In the genomic region with DNA sequence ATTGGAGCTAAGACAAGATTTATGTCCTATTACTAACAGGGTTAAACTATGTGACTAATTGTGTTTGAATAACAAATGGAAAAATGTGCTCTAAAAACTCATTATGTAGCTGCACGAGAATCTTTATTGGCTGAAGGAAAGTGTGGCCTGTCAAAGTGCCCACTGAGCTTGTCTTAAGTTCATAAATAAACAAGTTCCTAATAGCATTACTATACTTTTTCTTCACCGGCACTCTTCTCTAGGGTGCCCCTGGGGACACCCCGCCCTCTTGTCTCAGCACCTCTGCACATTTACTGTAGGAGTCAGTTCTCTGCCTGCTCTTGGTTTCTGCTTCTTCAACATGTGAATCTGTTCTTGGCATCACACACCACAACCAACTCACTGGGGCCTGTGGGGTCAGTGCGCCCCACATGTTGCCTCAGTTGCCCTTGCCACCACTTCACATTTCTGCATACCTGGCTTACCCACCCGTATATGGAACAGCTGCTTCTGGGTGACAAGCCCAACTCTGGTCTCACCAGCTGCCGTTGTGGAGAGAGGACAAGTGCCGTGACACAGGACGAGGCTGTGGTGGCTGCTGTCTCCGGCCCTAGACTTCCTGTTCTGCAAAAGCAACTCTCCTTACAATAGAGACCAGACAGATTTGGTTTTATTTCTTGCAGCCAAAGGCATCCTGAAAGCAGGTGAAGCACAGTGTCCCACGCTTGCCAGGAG, we compare ENCODE assay signal across 8 cellular contexts.
A peak's percentile ranks its signal among the peaks of the same experiment; 100 is the strongest.
DNase-seq lines count a peak whose midpoint lies in the region; ATAC-seq and TF ChIP-seq lines count a peak whose summit lies in the region.

No MANE protein-coding gene starts in this region.

- TF ChIP-seq CTCF in mucosa of descending colon (IDR thresholded peaks at IDR 0.05) (no peak), BE2C (IDR thresholded peaks at IDR 0.05; ENCODE audit: low read depth, low read length) (no peak)

- H3K27me3 ChIP-seq in BE2C, result no peaks in the 10 kb centered on the region

- ATAC-seq in GM18861 (IDR thresholded peaks at IDR 0.05; ENCODE audit: unreplicated experiment) (peak; percentile 46), GM21786 (IDR thresholded peaks at IDR 0.05; ENCODE audit: unreplicated experiment) (peak; percentile 46), mucosa of descending colon (peak; percentile 51)

- intact Hi-C loops in mucosa of descending colon (cut with DNase I, micrococcal nuclease), result no loop called here

- no peak overlapping the region for H3K4me3 ChIP-seq in mucosa of descending colon
- H3K4me3 ChIP-seq in BE2C (ENCODE audit: low read depth, low read length), result no peak overlapping the region

- no peaks in the 10 kb centered on the region for H3K9me3 ChIP-seq in mucosa of descending colon
- H3K9me3 ChIP-seq in BE2C, result no peaks in the 10 kb centered on the region; the same call in 1 of the 2 replicates

- H3K4me1 ChIP-seq in mucosa of descending colon (ENCODE audit: low read depth) (no peaks in the 10 kb centered on the region), BE2C (no peaks in the 10 kb centered on the region)

- DNase-seq in M059J (ENCODE audit: low read depth) (peak; percentile 65), mucosa of descending colon (no peak), NCI-H128 (lab: John Stamatoyannopoulos, UW; ENCODE audit: unreplicated experiment) (no peak), NCI-H510A (lab: John Stamatoyannopoulos, UW) (no peak), BE2C (no peak), NCI-H82 treated with DMSO at 0.1 percent for 48 hours (lab: John Stamatoyannopoulos, UW; ENCODE audit: unreplicated experiment) (no peak)

- H3K36me3 ChIP-seq in mucosa of descending colon (ENCODE audit: low read depth) (no peaks in the 10 kb centered on the region), BE2C (no peaks in the 10 kb centered on the region)
